8 cellular contexts compared by ENCODE assay signal in the genomic region with DNA sequence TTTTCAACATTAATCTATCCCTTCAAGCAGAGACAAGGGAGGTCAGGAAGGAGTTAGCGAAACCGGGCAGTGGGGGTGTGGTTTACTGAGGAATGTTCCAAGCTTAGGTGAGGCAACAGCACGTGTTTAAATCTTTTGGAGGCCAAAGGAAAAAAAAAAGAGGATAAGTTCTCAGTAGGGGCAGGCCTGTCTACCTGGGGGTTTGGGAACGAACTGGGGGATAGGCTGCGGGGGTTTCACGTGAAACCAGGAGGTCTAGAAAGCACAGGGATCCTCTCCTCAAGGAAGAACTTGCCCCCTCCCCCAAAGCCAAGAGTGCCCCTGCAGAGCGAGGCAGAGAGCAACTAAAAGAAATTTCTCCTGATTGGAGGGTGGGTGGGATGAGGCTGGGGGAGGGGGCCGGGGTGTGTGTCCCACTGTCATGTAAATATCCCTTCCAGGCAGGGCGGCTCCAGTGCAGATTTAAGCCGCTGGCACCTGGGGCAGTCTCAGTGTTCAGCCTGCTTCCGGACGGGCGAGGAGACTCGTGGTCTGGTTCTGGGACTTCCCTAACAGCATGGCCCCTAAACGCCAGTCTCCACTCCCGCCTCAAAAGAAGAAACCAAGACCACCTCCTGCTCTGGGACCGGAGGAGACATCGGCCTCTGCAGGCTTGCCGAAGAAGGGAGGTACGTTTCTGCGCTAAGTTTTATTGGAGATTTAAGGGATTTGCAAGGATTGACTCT. TPM values are rescaled to one million over a fixed set of nuclear protein-coding genes. Genes with fewer than 3 reads are reported as not detected.
DNase-seq lines count a peak whose midpoint lies in the region; ATAC-seq and TF ChIP-seq lines count a peak whose summit lies in the region.

No MANE protein-coding gene starts in this region.

- DNase-seq in AG04450 (ENCODE audit: low read depth, low spot score): no peak
- peak; percentile 49 for DNase-seq in GM13976 (ENCODE audit: low spot score)
- peak; percentile 87 for DNase-seq in NCI-H226
- peak; percentile 97 for DNase-seq in amniotic epithelial cell (ENCODE audit: low read depth)
- DNase-seq in cerebellar nuclear complex (lab: John Stamatoyannopoulos, UW): no peak

- H3K27me3 ChIP-seq in AG04450 (ENCODE audit: control insufficient read depth, insufficient read depth, low read length): no peaks in the 10 kb centered on the region
- no peaks in the 10 kb centered on the region for H3K27me3 ChIP-seq in iPS-18a (ENCODE audit: control insufficient read depth, insufficient read depth, low read length)
- H3K27me3 ChIP-seq in skeletal muscle satellite cell (ENCODE audit: control insufficient read depth, insufficient read depth, low read length): no peaks in the 10 kb centered on the region

- ATAC-seq in GM18519 (IDR thresholded peaks at IDR 0.05; ENCODE audit: low FRiP score, unreplicated experiment): no peak

- H3K36me3 ChIP-seq in iPS-18a (ENCODE audit: control insufficient read depth, low read depth, low read length) (peaks cover 13% of the 10 kb centered on the region), skeletal muscle satellite cell (ENCODE audit: insufficient read depth, low read length) (no peaks in the 10 kb centered on the region)

- no peaks in the 10 kb centered on the region; the same call in 1 of the 2 replicates for H3K9me3 ChIP-seq in AG04450 (ENCODE audit: control insufficient read depth, insufficient read depth, low read length)
- no peaks in the 10 kb centered on the region for H3K9me3 ChIP-seq in iPS-18a (ENCODE audit: control insufficient read depth, low read depth, low read length)
- H3K9me3 ChIP-seq in skeletal muscle satellite cell (replicated peaks; ENCODE audit: low read length): no peaks in the 10 kb centered on the region

- peak overlapping the region; percentile 77 for H3K27ac ChIP-seq in AG04450 (ENCODE audit: low read depth, low read length)
- H3K27ac ChIP-seq in iPS-18a (ENCODE audit: low read length): peak overlapping the region; percentile 85

- peak overlapping the region; percentile 94 for H3K9ac ChIP-seq in iPS-18a (ENCODE audit: low read length)
- H3K9ac ChIP-seq in skeletal muscle satellite cell (ENCODE audit: low read depth, low read length): no peak overlapping the region

- TF ChIP-seq CTCF in AG04450 (IDR thresholded peaks at IDR 0.05; ENCODE audit: low read depth, low read length): no peak
- TF ChIP-seq CTCF in GM13976 (IDR thresholded peaks at IDR 0.05; ENCODE audit: borderline replicate concordance, control extremely low read depth, extremely low read depth, insufficient read depth, missing control alignments): no peak

- peak overlapping the region; percentile 80 for H3K4me3 ChIP-seq in AG04450 (ENCODE audit: low read depth, low read length)
- H3K4me3 ChIP-seq in iPS-18a (ENCODE audit: low read length): peak overlapping the region; percentile 94
- no peak overlapping the region for H3K4me3 ChIP-seq in skeletal muscle satellite cell (ENCODE audit: low read length)

- in situ Hi-C loops in GM13976 (cut with MboI; ENCODE audit: low sequenced_read_pairs, unreplicated experiment): no loop called here

- CTCF ChIA-PET in AG04450 (lab: Charles Lee): interaction anchor here (1.0 to 1.4 kb wide), 2 partner anchors 18 to 19 kb away, joined by 3 to 4 read pairs; a partner anchor contains a TSS

- peak overlapping the region; percentile 11 for H3K4me2 ChIP-seq in skeletal muscle satellite cell (ENCODE audit: low read length)

- H3K4me1 ChIP-seq in iPS-18a (ENCODE audit: control insufficient read depth, low read depth, low read length) (peaks cover 17% of the 10 kb centered on the region), skeletal muscle satellite cell (ENCODE audit: control insufficient read depth, insufficient read depth, low read length) (peaks cover 13% of the 10 kb centered on the region)

- POLR2A ChIA-PET in AG04450 (lab: Yijun Ruan, JAX): interaction anchor here (0.6 to 1.5 kb wide), 4 partner anchors 23 to 295 kb away, joined by 3 to 6 read pairs (median 4); a partner anchor contains a TSS

RNA-seq across cellular contexts. Expression of a gene that starts 5.5 kb away (rescaled TPM):
- 193 and 259 TPM in 2 replicates for polyA plus RNA-seq in AG04450 (2011; rRNA removed)
- 99.7 and 176 TPM in 2 replicates for polyA minus RNA-seq in AG04450 (2011; rRNA and poly(A)+ RNA removed)
- 329 and 459 TPM in 2 replicates for total RNA-seq in skeletal muscle satellite cell (2012; rRNA removed)

RNA-seq across cellular contexts. Expression of a gene that starts 18.8 kb away (rescaled TPM):
- 1.7 and 2.2 TPM in 2 replicates for polyA plus RNA-seq in AG04450 (2011; rRNA removed)
- 2.7 and 4.0 TPM in 2 replicates for polyA minus RNA-seq in AG04450 (2011; rRNA and poly(A)+ RNA removed)
- total RNA-seq in skeletal muscle satellite cell (2012; rRNA removed): 1.3 and 2.2 TPM in 2 replicates

RNA-seq across cellular contexts. Expression of a gene that starts 26.9 kb away (rescaled TPM):
- polyA plus RNA-seq in AG04450 (2011; rRNA removed): 10.9 and 16.7 TPM in 2 replicates
- 13.0 and 13.1 TPM in 2 replicates for polyA minus RNA-seq in AG04450 (2011; rRNA and poly(A)+ RNA removed)
- 34.2 and 44.1 TPM in 2 replicates for total RNA-seq in skeletal muscle satellite cell (2012; rRNA removed)

RNA-seq across cellular contexts. Expression of a gene that starts 40.4 kb away (rescaled TPM):
- 23.2 and 33.7 TPM in 2 replicates for polyA plus RNA-seq in AG04450 (2011; rRNA removed)
- polyA minus RNA-seq in AG04450 (2011; rRNA and poly(A)+ RNA removed): 6.2 and 8.4 TPM in 2 replicates
- 22.9 and 28.4 TPM in 2 replicates for total RNA-seq in skeletal muscle satellite cell (2012; rRNA removed)

Comparison
In these comparisons a context has a peak if more than half of its experiments do, and no peak if none do; other contexts are left out.
1. DNase-seq: peak in GM13976 (single experiment), NCI-H226 (single experiment) and amniotic epithelial cell (single experiment); none in AG04450 (single experiment) and cerebellar nuclear complex (0 of 2).